Comparison of ENCODE assay signal across 36 cellular contexts in the genomic region with DNA sequence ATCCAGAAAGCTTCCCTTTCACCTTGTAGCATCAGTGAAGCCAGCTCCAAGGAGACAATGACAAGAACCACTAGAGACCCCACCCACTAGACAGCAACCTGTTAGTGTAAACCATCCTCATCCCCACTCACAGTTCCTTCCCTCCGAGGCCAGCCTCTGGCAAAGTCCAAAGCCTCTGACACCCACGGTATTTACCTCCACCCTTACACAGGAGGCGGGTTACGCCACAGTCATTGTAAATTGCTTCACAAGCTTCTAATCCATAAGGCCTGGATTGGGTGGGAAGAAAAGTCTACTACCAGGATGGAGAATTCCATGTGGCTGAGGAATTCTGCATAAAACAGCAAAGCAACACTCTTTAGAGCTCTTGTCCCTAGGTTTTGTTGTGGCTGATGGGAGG.
"Had no signal": no experiment of that assay in that cellular context is flagged by ENCODE, and none has a peak within 500 bp of the region (broad histone marks: within the 10 kb centered on the region; RNA-seq: fewer than 3 reads in every experiment).

No MANE protein-coding gene starts in this region.

- H3K9me3 ChIP-seq: adrenal gland, body of pancreas, colonic mucosa, esophagus squamous epithelium, gastroesophageal sphincter had no signal

- H3K27ac Mint-ChIP-seq: activated CD4-positive, alpha-beta memory T cell treated with anti-CD3 and anti-CD28 coated beads for 36 hours; activated CD4-positive, alpha-beta T cell treated with anti-CD3 and anti-CD28 coated beads for 36 hours; activated CD4-positive, alpha-beta T cell treated with anti-CD3 and anti-CD28 coated beads, Interleukin-2, amount 10 ng/mL, durations not matched to agents 24 days and 14 days; activated CD8-positive, alpha-beta memory T cell treated with anti-CD3 and anti-CD28 coated beads, Interleukin-2, amount 10 ng/mL, durations not matched to agents 7 days and 5 days; activated CD8-positive, alpha-beta T cell treated with anti-CD3 and anti-CD28 coated beads, Interleukin-2, amount 10 ng/mL, durations not matched to agents 7 days and 5 days; activated naive CD4-positive, alpha-beta T cell treated with anti-CD3 and anti-CD28 coated beads for 36 hours; activated naive CD4-positive, alpha-beta T cell treated with anti-CD3 and anti-CD28 coated beads, Interleukin-2, amount 50 U/mL, for 24 hours; activated naive CD8-positive, alpha-beta T cell treated with anti-CD3 and anti-CD28 coated beads for 36 hours; activated naive CD8-positive, alpha-beta T cell treated with anti-CD3 and anti-CD28 coated beads, Interleukin-2, amount 50 U/mL, for 24 hours; activated T-helper 1 cell treated with anti-CD3 and anti-CD28 coated beads, Interleukin-12 subunit alpha, Interleukin-12 subunit beta, Interleukin-2, Interleukin-4 antibody, amounts not matched to agents 30 ng/mL and 10 ng/mL and 1 ng/mL, durations not matched to agents 14 hours and 24 hours and 36 hours; activated T-helper 2 cell treated with anti-CD3 and anti-CD28 coated beads, Interferon-gamma antibody, Interleukin-2, Interleukin-4, amounts not matched to agents 10 μg/mL and 5 μg/mL and 100 μg/mL, durations not matched to agents 14 hours and 24 hours and 36 hours; T-helper 17 cell; T-helper 2 cell treated with Interferon-gamma antibody and Interleukin-4, amounts not matched to agents 5 μg/mL and 100 μg/mL, for 36 hours had no signal

- H3K4me1 Mint-ChIP-seq: activated CD4-positive, alpha-beta T cell treated with anti-CD3 and anti-CD28 coated beads for 36 hours; activated CD4-positive, alpha-beta T cell treated with anti-CD3 and anti-CD28 coated beads, Interleukin-2, amount 10 ng/mL, durations not matched to agents 24 days and 14 days; activated CD8-positive, alpha-beta memory T cell treated with anti-CD3 and anti-CD28 coated beads, Interleukin-2, amount 10 ng/mL, durations not matched to agents 7 days and 5 days; activated naive CD4-positive, alpha-beta T cell treated with anti-CD3 and anti-CD28 coated beads, Interleukin-2, amount 50 U/mL, for 24 hours; activated naive CD8-positive, alpha-beta T cell treated with anti-CD3 and anti-CD28 coated beads for 36 hours; activated naive CD8-positive, alpha-beta T cell treated with anti-CD3 and anti-CD28 coated beads, Interleukin-2, amount 50 U/mL, for 24 hours; T-helper 17 cell had no signal

- H3K27ac ChIP-seq: adrenal gland, body of pancreas, colonic mucosa, epithelial cell of prostate, esophagus squamous epithelium, gastroesophageal sphincter, WERI-Rb-1 had no signal

- ATAC-seq: activated CD4-positive, alpha-beta T cell treated with anti-CD3 and anti-CD28 coated beads for 36 hours; activated CD8-positive, alpha-beta memory T cell treated with anti-CD3 and anti-CD28 coated beads, Interleukin-2, amount 10 ng/mL, durations not matched to agents 7 days and 5 days; activated CD8-positive, alpha-beta T cell treated with anti-CD3 and anti-CD28 coated beads, Interleukin-2, amount 10 ng/mL, durations not matched to agents 7 days and 5 days; activated naive CD8-positive, alpha-beta T cell treated with anti-CD3 and anti-CD28 coated beads, Interleukin-2, amount 50 U/mL, for 24 hours; body of pancreas; gastroesophageal sphincter; T-helper 17 cell had no signal

- H3K4me3 Mint-ChIP-seq: activated CD4-positive, alpha-beta memory T cell treated with anti-CD3 and anti-CD28 coated beads for 36 hours; activated CD4-positive, alpha-beta T cell treated with anti-CD3 and anti-CD28 coated beads for 36 hours; activated CD4-positive, alpha-beta T cell treated with anti-CD3 and anti-CD28 coated beads, Interleukin-2, amount 10 ng/mL, durations not matched to agents 24 days and 14 days; activated CD8-positive, alpha-beta memory T cell treated with anti-CD3 and anti-CD28 coated beads, Interleukin-2, amount 10 ng/mL, durations not matched to agents 7 days and 5 days; activated CD8-positive, alpha-beta T cell treated with anti-CD3 and anti-CD28 coated beads, Interleukin-2, amount 10 ng/mL, durations not matched to agents 7 days and 5 days; activated naive CD4-positive, alpha-beta T cell treated with anti-CD3 and anti-CD28 coated beads for 36 hours; activated naive CD4-positive, alpha-beta T cell treated with anti-CD3 and anti-CD28 coated beads, Interleukin-2, amount 50 U/mL, for 24 hours; activated naive CD8-positive, alpha-beta T cell treated with anti-CD3 and anti-CD28 coated beads for 36 hours; activated naive CD8-positive, alpha-beta T cell treated with anti-CD3 and anti-CD28 coated beads, Interleukin-2, amount 50 U/mL, for 24 hours; activated T-helper 1 cell treated with anti-CD3 and anti-CD28 coated beads, Interleukin-12 subunit alpha, Interleukin-12 subunit beta, Interleukin-2, Interleukin-4 antibody, amounts not matched to agents 30 ng/mL and 10 ng/mL and 1 ng/mL, durations not matched to agents 14 hours and 24 hours and 36 hours; T-helper 17 cell; T-helper 2 cell treated with Interferon-gamma antibody and Interleukin-4, amounts not matched to agents 5 μg/mL and 100 μg/mL, for 36 hours had no signal

- H3K36me3 ChIP-seq: adrenal gland, colonic mucosa, esophagus squamous epithelium, gastroesophageal sphincter, WERI-Rb-1 had no signal

- H3K9me3 Mint-ChIP-seq: activated CD4-positive, alpha-beta memory T cell treated with anti-CD3 and anti-CD28 coated beads for 36 hours; activated CD4-positive, alpha-beta T cell treated with anti-CD3 and anti-CD28 coated beads, Interleukin-2, amount 10 ng/mL, durations not matched to agents 24 days and 14 days; activated naive CD4-positive, alpha-beta T cell treated with anti-CD3 and anti-CD28 coated beads for 36 hours; activated naive CD4-positive, alpha-beta T cell treated with anti-CD3 and anti-CD28 coated beads, Interleukin-2, amount 50 U/mL, for 24 hours; activated naive CD8-positive, alpha-beta T cell treated with anti-CD3 and anti-CD28 coated beads for 36 hours; activated naive CD8-positive, alpha-beta T cell treated with anti-CD3 and anti-CD28 coated beads, Interleukin-2, amount 50 U/mL, for 24 hours; activated T-helper 1 cell treated with anti-CD3 and anti-CD28 coated beads, Interleukin-12 subunit alpha, Interleukin-12 subunit beta, Interleukin-2, Interleukin-4 antibody, amounts not matched to agents 30 ng/mL and 10 ng/mL and 1 ng/mL, durations not matched to agents 14 hours and 24 hours and 36 hours; activated T-helper 2 cell treated with anti-CD3 and anti-CD28 coated beads, Interferon-gamma antibody, Interleukin-2, Interleukin-4, amounts not matched to agents 10 μg/mL and 5 μg/mL and 100 μg/mL, durations not matched to agents 14 hours and 24 hours and 36 hours; T-helper 2 cell treated with Interferon-gamma antibody and Interleukin-4, amounts not matched to agents 5 μg/mL and 100 μg/mL, for 36 hours had no signal

- H3K4me1 ChIP-seq: adrenal gland, body of pancreas, colonic mucosa, esophagus squamous epithelium, gastroesophageal sphincter had no signal

- H3K4me3 ChIP-seq: adrenal gland, body of pancreas, colonic mucosa, esophagus squamous epithelium, gastroesophageal sphincter had no signal

- H3K27me3 ChIP-seq: body of pancreas, colonic mucosa had no signal

- FAIRE-seq: endometrium, endothelial cell of umbilical vein had no signal

- DNase-seq: activated CD4-positive, alpha-beta memory T cell treated with anti-CD3 and anti-CD28 coated beads for 36 hours; activated CD4-positive, alpha-beta T cell treated with anti-CD3 and anti-CD28 coated beads for 36 hours; activated CD4-positive, alpha-beta T cell treated with anti-CD3 and anti-CD28 coated beads, Interleukin-2, amount 10 ng/mL, durations not matched to agents 24 days and 14 days; activated CD4-positive, CD25-positive, alpha-beta regulatory T cell; activated CD4-positive, CD25-positive, alpha-beta regulatory T cell treated with anti-CD3 and anti-CD28 coated beads, Interleukin-2, amount 50 U/mL, for 72 hours; activated CD8-positive, alpha-beta memory T cell treated with anti-CD3 and anti-CD28 coated beads, Interleukin-2, amount 10 ng/mL, durations not matched to agents 7 days and 5 days; activated CD8-positive, alpha-beta memory T cell treated with anti-CD3 and anti-CD28 coated beads, Interleukin-2, amount 50 U/mL, for 4 hours; activated CD8-positive, alpha-beta T cell treated with anti-CD3 and anti-CD28 coated beads, Interleukin-2, amount 10 ng/mL, durations not matched to agents 7 days and 5 days; activated effector memory CD4-positive, alpha-beta T cell treated with anti-CD3 and anti-CD28 coated beads, Interleukin-2, amount 50 U/mL, for 16 hours; activated naive CD4-positive, alpha-beta T cell treated with anti-CD3 and anti-CD28 coated beads for 36 hours; activated naive CD8-positive, alpha-beta T cell treated with anti-CD3 and anti-CD28 coated beads for 36 hours; activated naive CD8-positive, alpha-beta T cell treated with anti-CD3 and anti-CD28 coated beads, Interleukin-2, amount 50 U/mL, for 24 hours; activated T-cell treated with anti-CD3 and anti-CD28 coated beads, Interleukin-2, amount 50 U/mL, for 1 hour; activated T-cell treated with anti-CD3 and anti-CD28 coated beads, Interleukin-2, amount 50 U/mL, for 48 hours; adrenal gland; amygdala; aorta; body of pancreas; central memory CD4-positive, alpha-beta T cell; cerebellar nuclear complex; colonic mucosa; effector CD8-positive, alpha-beta T cell; esophagus squamous epithelium; foreskin melanocyte; T-helper 1 cell; T-helper 17 cell; T1000; WERI-Rb-1 had no signal

- H3K36me3 Mint-ChIP-seq: activated CD4-positive, alpha-beta memory T cell treated with anti-CD3 and anti-CD28 coated beads for 36 hours; activated CD8-positive, alpha-beta memory T cell treated with anti-CD3 and anti-CD28 coated beads, Interleukin-2, amount 10 ng/mL, durations not matched to agents 7 days and 5 days; activated naive CD4-positive, alpha-beta T cell treated with anti-CD3 and anti-CD28 coated beads, Interleukin-2, amount 50 U/mL, for 24 hours; activated naive CD8-positive, alpha-beta T cell treated with anti-CD3 and anti-CD28 coated beads for 36 hours had no signal
